Comparison of ENCODE assay signal across 13 cellular contexts in the genomic region with DNA sequence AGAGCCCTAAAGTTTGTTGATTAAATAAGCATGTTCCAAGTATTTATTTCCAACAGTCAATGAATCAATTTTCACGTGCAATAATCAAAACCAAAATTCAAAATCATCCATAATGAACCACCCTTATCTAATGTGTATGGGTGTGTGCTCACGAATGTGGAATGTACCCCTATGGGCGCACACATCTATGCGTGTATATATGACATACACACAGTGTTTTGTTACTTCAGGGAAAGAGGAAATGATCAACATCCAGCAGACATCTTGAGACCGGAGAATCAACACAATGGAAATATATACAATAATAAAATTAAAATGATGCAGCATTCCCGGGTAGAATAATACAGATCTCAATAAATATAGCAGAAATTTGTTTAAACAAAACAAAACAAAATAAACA. TPM values are rescaled to one million over a fixed set of nuclear protein-coding genes. Genes with fewer than 3 reads are reported as not detected.
A peak's percentile ranks its signal among the peaks of the same experiment; 100 is the strongest.
DNase-seq lines count a peak whose midpoint lies in the region; TF ChIP-seq lines count a peak whose summit lies in the region.
"Had no signal": no experiment of that assay in that cellular context is flagged by ENCODE, and none has a peak within 500 bp of the region (broad histone marks: within the 10 kb centered on the region; RNA-seq: fewer than 3 reads in every experiment).

No MANE protein-coding gene starts in this region.

- H3K4me2 ChIP-seq in neural progenitor cell = peak overlapping the region; percentile 98
- H3K4me2 ChIP-seq: A549 had no signal

- peaks cover 81% of the 10 kb centered on the region for H3F3A ChIP-seq in neural progenitor cell (ENCODE audit: low read depth)

- H3K4me3 ChIP-seq in HUES64 (ENCODE audit: low read length) = peak overlapping the region; percentile 75
- peak overlapping the region; percentile 92 for H3K4me3 ChIP-seq in neural progenitor cell
- H3K4me3 ChIP-seq: A549, HAP-1, K562 had no signal

- peaks cover 20% of the 10 kb centered on the region for H3K4me1 Mint-ChIP-seq in neural progenitor cell
- peaks cover 26% of the 10 kb centered on the region for H3K4me1 Mint-ChIP-seq in Calu3 (ENCODE audit: low read depth, unreplicated experiment)

- H3K27me3 Mint-ChIP-seq in neural progenitor cell (ENCODE audit: insufficient read depth, low read depth) (peaks cover 47% of the 10 kb centered on the region), Calu3 (ENCODE audit: unreplicated experiment) (peaks cover 50% of the 10 kb centered on the region)

- H3K4me3 Mint-ChIP-seq in neural progenitor cell = no peak overlapping the region
- no peak overlapping the region for H3K4me3 Mint-ChIP-seq in Calu3 (ENCODE audit: low read depth, unreplicated experiment)

- H2AFZ ChIP-seq in neural progenitor cell (replicated peaks) = no peak overlapping the region

- H3K27me3 ChIP-seq in HUES64 (ENCODE audit: insufficient read depth, low read length) (peaks cover 95% of the 10 kb centered on the region), neural progenitor cell (no peaks in the 10 kb centered on the region)

- BruUV-seq in Calu3 (replicated peaks; lab: Mats Ljungman, UMichigan) = no TSS peak

- H3K27ac Mint-ChIP-seq in neural progenitor cell = no peak overlapping the region
- no peak overlapping the region for H3K27ac Mint-ChIP-seq in Calu3 (ENCODE audit: unreplicated experiment)

- peaks cover 87% of the 10 kb centered on the region for H3K79me2 ChIP-seq in neural progenitor cell (ENCODE audit: low read depth)

- CTCF ChIA-PET in Calu3 (lab: Charles Lee) = no interaction called here

- H3K36me3 Mint-ChIP-seq in neural progenitor cell (peaks cover 14% of the 10 kb centered on the region), Calu3 (ENCODE audit: insufficient read depth, unreplicated experiment) (peaks cover 22% of the 10 kb centered on the region)

- H3K36me3 ChIP-seq in HUES64 (ENCODE audit: insufficient read depth, low read length) (peaks cover 4% of the 10 kb centered on the region; the same call in 1 of the 2 replicates), neural progenitor cell (peaks cover 15% of the 10 kb centered on the region)

- DNase-seq in dermis blood vessel endothelial cell = peak; percentile 17
- no peak for DNase-seq in neural progenitor cell (ENCODE audit: low spot score)
- DNase-seq in activated CD4-positive, alpha-beta T cell treated with anti-CD3 and anti-CD28 coated beads for 48 hours = no peak
- no peak for DNase-seq in Calu3
- no peak for DNase-seq in 8988T
- no peak for DNase-seq in C1 segment of cervical spinal cord (lab: John Stamatoyannopoulos, UW)
- DNase-seq: DMS 273 treated with DMSO at 0.1 percent for 48 hours, GOT3 had no signal

- TF ChIP-seq CTCF in neural progenitor cell (IDR thresholded peaks at IDR 0.05) (no peak), Calu3 (IDR thresholded peaks at IDR 0.05; ENCODE audit: unreplicated experiment) (no peak)

- no CpG with 5 or more reads among the region's 6 CpGs for WGBS in HUES64

- H3K9ac ChIP-seq in HUES64 (ENCODE audit: low read depth, low read length) = no peak overlapping the region
- peak overlapping the region; percentile 16 for H3K9ac ChIP-seq in neural progenitor cell

- H3K4me1 ChIP-seq in HUES64 (ENCODE audit: insufficient read depth, low read length) (peaks cover 15% of the 10 kb centered on the region; the same call in 1 of the 2 replicates), neural progenitor cell (peaks cover 20% of the 10 kb centered on the region)
- H3K4me1 ChIP-seq: A549, HAP-1 had no signal

- H3K9me3 ChIP-seq in HUES64 (ENCODE audit: insufficient read depth, low read depth, low read length) (no peaks in the 10 kb centered on the region), neural progenitor cell (ENCODE audit: low read depth) (no peaks in the 10 kb centered on the region)
- H3K9me3 ChIP-seq: A549 had no signal

- H3K9me3 Mint-ChIP-seq in neural progenitor cell (peaks cover 5% of the 10 kb centered on the region), Calu3 (ENCODE audit: low read depth, unreplicated experiment) (no peaks in the 10 kb centered on the region)

- H4K20me1 ChIP-seq in neural progenitor cell (ENCODE audit: low read depth) = peaks cover 67% of the 10 kb centered on the region

- intact Hi-C loops in Calu3 (cut with micrococcal nuclease; ENCODE audit: unreplicated experiment) = no loop called here

- H3K27ac ChIP-seq in HUES64 (ENCODE audit: low read depth, low read length) (no peak overlapping the region), neural progenitor cell (peak overlapping the region; percentile 96)
- H3K27ac ChIP-seq: A549 had no signal

RNA-seq across cellular contexts. Expression of gene FEZF1, which starts 3.3 kb away (rescaled TPM):
- 3.4 TPM for polyA plus RNA-seq in HUES64 (2013, experiment 1 of 2)
- 3.5 TPM for polyA plus RNA-seq in HUES64 (2013, experiment 2 of 2)
- not detected in 2 replicates for total RNA-seq in dermis blood vessel endothelial cell
- total RNA-seq in neural progenitor cell (ENCODE audit: low replicate concordance) = 330 and 467 TPM in 2 replicates
- 0.22 TPM in 1 of 2 replicates, not detected in the other for total RNA-seq in Calu3 (2022)
- total RNA-seq: K562 had no signal
- polyA plus RNA-seq: A549, BJ, K562 had no signal

Comparison
In these comparisons a context has a peak if more than half of its experiments do, and no peak if none do; other contexts are left out.
1. RNA of gene FEZF1, which starts 3.3 kb away (total RNA-seq): 330 to 467 TPM in neural progenitor cell; not detected in dermis blood vessel endothelial cell and 0.22 TPM in Calu3; every median in the first group is over 100 times any median in the second.